ENCODE assay signal across 23 cellular contexts in the genomic region with DNA sequence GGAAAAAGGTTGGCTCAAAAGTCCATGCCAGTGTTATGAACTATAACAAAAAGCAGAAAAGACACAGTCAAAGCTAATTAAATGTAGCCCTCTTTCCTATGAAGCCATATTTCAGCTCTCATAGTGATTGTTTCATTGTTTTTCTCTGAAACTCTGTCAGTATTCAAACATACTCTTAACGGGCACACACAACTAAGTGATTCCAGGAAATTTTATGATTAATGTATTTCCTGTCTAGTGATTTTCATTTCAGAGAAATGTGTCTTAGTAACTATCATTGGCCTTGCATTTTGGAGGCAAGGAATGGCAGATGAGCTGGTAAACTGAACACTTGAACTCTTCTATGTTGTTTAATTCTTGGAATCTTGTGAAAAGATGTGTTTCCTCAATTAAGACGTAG.
"Had no signal": no experiment of that assay in that cellular context is flagged by ENCODE, and none has a peak within 500 bp of the region (broad histone marks: within the 10 kb centered on the region; RNA-seq: fewer than 3 reads in every experiment).

No MANE protein-coding gene starts in this region.

- H3K4me3 ChIP-seq: breast epithelium, coronary artery, esophagus squamous epithelium, left lung, neural progenitor cell, transverse colon, uterus had no signal

- H3K36me3 Mint-ChIP-seq: activated naive CD8-positive, alpha-beta T cell; mesothelial cell of epicardium; naive thymus-derived CD8-positive, alpha-beta T cell; neural progenitor cell; stimulated activated naive B cell treated with anti-CD40 and anti-IgM and Interleukin-4, amounts not matched to agents 10 μg/mL and 1 μg/mL and 100 μg/mL, for 72 hours had no signal

- H3K27ac Mint-ChIP-seq: activated naive CD8-positive, alpha-beta T cell; mesothelial cell of epicardium; naive thymus-derived CD8-positive, alpha-beta T cell; neural progenitor cell; stimulated activated naive B cell treated with anti-CD40 and anti-IgM and Interleukin-4, amounts not matched to agents 10 μg/mL and 1 μg/mL and 100 μg/mL, for 72 hours had no signal

- H3K4me1 ChIP-seq: breast epithelium, esophagus squamous epithelium, left lung, transverse colon, uterus had no signal

- H3K27ac ChIP-seq: breast epithelium, coronary artery, esophagus squamous epithelium, left lung, neural progenitor cell, transverse colon, uterus had no signal

- H3K4me3 Mint-ChIP-seq: activated naive CD8-positive, alpha-beta T cell; mesothelial cell of epicardium; naive thymus-derived CD8-positive, alpha-beta T cell; neural progenitor cell; stimulated activated naive B cell treated with anti-CD40 and anti-IgM and Interleukin-4, amounts not matched to agents 10 μg/mL and 1 μg/mL and 100 μg/mL, for 72 hours had no signal

- H3K27me3 ChIP-seq: breast epithelium, esophagus squamous epithelium, left lung, neural progenitor cell, transverse colon, uterus had no signal

- H3K9me3 ChIP-seq: breast epithelium, esophagus squamous epithelium, left lung, transverse colon, uterus had no signal

- H3K27me3 Mint-ChIP-seq: activated naive CD8-positive, alpha-beta T cell; stimulated activated naive B cell treated with anti-CD40 and anti-IgM and Interleukin-4, amounts not matched to agents 10 μg/mL and 1 μg/mL and 100 μg/mL, for 72 hours had no signal

- FAIRE-seq: keratinocyte, small intestine had no signal

- DNase-seq: activated CD4-positive, alpha-beta T cell treated with anti-CD3 and anti-CD28 coated beads for 1 hour; activated CD4-positive, alpha-beta T cell treated with anti-CD3 and anti-CD28 coated beads, Interleukin-2, amount 50 U/mL, for 4 hours; activated gamma-delta T cell treated with Interleukin-2 at 50 U/mL for 16 hours; activated T-cell treated with anti-CD3 and anti-CD28 coated beads, Interleukin-2, amount 50 U/mL, for 1 hour; amniotic stem cell; cerebellar nuclear complex; esophagus squamous epithelium; left lung; mammary epithelial cell; naive thymus-derived CD8-positive, alpha-beta T cell; small intestine; stimulated activated CD4-positive, alpha-beta T cell treated with anti-CD3 and anti-CD28 coated beads, Interleukin-2, amount 100 ng/mL, for 48 hours; stimulated activated CD8-positive, alpha-beta memory T cell treated with anti-CD3 and anti-CD28 coated beads, Interleukin-4, amount 100 ng/mL, for 48 hours; stimulated activated naive B cell treated with anti-CD40 and anti-IgM and Interleukin-4, amounts not matched to agents 10 μg/mL and 1 μg/mL and 100 μg/mL, for 72 hours; T-helper 2 cell; transverse colon; uterus had no signal

- H3K36me3 ChIP-seq: breast epithelium, esophagus squamous epithelium, left lung, neural progenitor cell, transverse colon, uterus had no signal

- H3K9me3 Mint-ChIP-seq: mesothelial cell of epicardium, neural progenitor cell had no signal

- H3K4me1 Mint-ChIP-seq: mesothelial cell of epicardium; stimulated activated naive B cell treated with anti-CD40 and anti-IgM and Interleukin-4, amounts not matched to agents 10 μg/mL and 1 μg/mL and 100 μg/mL, for 72 hours had no signal
